In the genomic region with DNA sequence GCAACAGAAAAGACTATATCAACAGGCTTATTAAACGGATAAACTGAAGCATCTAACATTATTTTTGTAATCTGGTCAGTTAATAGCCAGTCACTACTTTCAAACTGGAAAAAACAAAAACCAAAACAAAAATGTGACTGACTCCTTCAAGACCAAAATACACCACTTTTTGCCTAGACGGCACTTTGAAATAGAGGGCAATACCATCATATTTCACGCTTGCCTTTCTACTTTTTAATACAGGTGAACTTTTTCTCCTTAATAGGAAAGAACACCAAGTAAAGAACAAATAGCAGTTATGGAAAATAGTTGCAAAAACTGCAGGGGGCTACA, we compare ENCODE assay signal across 8 cellular contexts. TPM values are rescaled to one million over a fixed set of nuclear protein-coding genes. Genes with fewer than 3 reads are reported as not detected.
DNase-seq lines count a peak whose midpoint lies in the region; FAIRE-seq and TF ChIP-seq lines count a peak whose summit lies in the region.

No MANE protein-coding gene starts in this region.

- H3K9ac ChIP-seq in ES-I3 (ENCODE audit: low read depth, low read length) (peak overlapping the region; percentile 70), endodermal cell (ENCODE audit: extremely low read depth, low read length, poor library complexity, severe bottlenecking) (peak overlapping the region; percentile 79)

- H3K9me3 Mint-ChIP-seq in endodermal cell (no peaks in the 10 kb centered on the region), osteocyte (ENCODE audit: unreplicated experiment) (no peaks in the 10 kb centered on the region)

- H3K4me3 Mint-ChIP-seq in endodermal cell, result peak overlapping the region; percentile 98
- H3K4me3 Mint-ChIP-seq in osteocyte (ENCODE audit: unreplicated experiment), result peak overlapping the region; percentile 91

- peaks cover 8% of the 10 kb centered on the region for H3K36me3 Mint-ChIP-seq in endodermal cell (ENCODE audit: low read depth)
- H3K36me3 Mint-ChIP-seq in osteocyte (ENCODE audit: unreplicated experiment), result peaks cover 4% of the 10 kb centered on the region

- no peak for TF ChIP-seq CTCF in NB4 (IDR thresholded peaks at IDR 0.05; ENCODE audit: low read depth, low read length)
- TF ChIP-seq CTCF in endodermal cell (conservative IDR thresholded peaks at IDR 0.05), result no peak
- no peak for TF ChIP-seq CTCF in osteocyte (IDR thresholded peaks at IDR 0.05)

- H3K9me3 ChIP-seq in ES-I3 (ENCODE audit: control insufficient read depth, insufficient read depth, low read length) (no peaks in the 10 kb centered on the region), endodermal cell (ENCODE audit: control insufficient read depth, low read length) (no peaks in the 10 kb centered on the region)

- peaks cover 17% of the 10 kb centered on the region for H3K4me1 Mint-ChIP-seq in endodermal cell
- H3K4me1 Mint-ChIP-seq in osteocyte (ENCODE audit: unreplicated experiment), result peaks cover 32% of the 10 kb centered on the region

- TF ChIP-seq POLR2A in NB4 (IDR thresholded peaks at IDR 0.05; ENCODE audit: extremely low read depth, insufficient read length) (no peak), GM12891 (IDR thresholded peaks at IDR 0.05; ENCODE audit: low read depth, low read length) (no peak)

- H3K4me1 ChIP-seq in ES-I3 (ENCODE audit: insufficient read depth, low read length), result no peaks in the 10 kb centered on the region
- no peaks in the 10 kb centered on the region for H3K4me1 ChIP-seq in endodermal cell (ENCODE audit: control insufficient read depth, insufficient read depth, low read length)

- no peaks in the 10 kb centered on the region for H3K27me3 ChIP-seq in endodermal cell (ENCODE audit: control insufficient read depth, insufficient read depth, low read length, poor library complexity, severe bottlenecking)

- H3K36me3 ChIP-seq in ES-I3 (ENCODE audit: insufficient read depth, low read length) (peaks cover 3% of the 10 kb centered on the region), endodermal cell (ENCODE audit: control insufficient read depth, insufficient read depth, low read length) (peaks cover 25% of the 10 kb centered on the region)

- FAIRE-seq in GM12891 (lab: Jason Lieb, UNC), result no peak

- WGBS in endodermal cell (ENCODE audit: insufficient coverage in 1 of 2, insufficient read length in 1 of 2), 2 experiments, result 70 to 90% methylated on average over 2 to 3 of the region's 3 CpGs

- H3K27ac ChIP-seq in endodermal cell (ENCODE audit: low read depth, low read length), result peak overlapping the region; percentile 55

- H3K27ac Mint-ChIP-seq in endodermal cell (peak overlapping the region; percentile 98), osteocyte (ENCODE audit: unreplicated experiment) (peak overlapping the region; percentile 96)

- H3K27me3 Mint-ChIP-seq in endodermal cell (ENCODE audit: insufficient read depth), result no peaks in the 10 kb centered on the region
- H3K27me3 Mint-ChIP-seq in osteocyte (ENCODE audit: unreplicated experiment), result no peaks in the 10 kb centered on the region

- DNase-seq in NB4 (ENCODE audit: low read depth) (no peak), endodermal cell (no peak), osteocyte (ENCODE audit: extremely low spot score, unreplicated experiment) (no peak), GM12891 (ENCODE audit: insufficient read length, low spot score) (no peak), GM19238 (ENCODE audit: insufficient read length, low spot score) (no peak), NCI-H69 (lab: John Stamatoyannopoulos, UW) (no peak), cerebellar cortex (ENCODE audit: low spot score) (no peak)

- H3K4me3 ChIP-seq in NB4 (ENCODE audit: low read depth, low read length) (peak overlapping the region; percentile 80), endodermal cell (ENCODE audit: low read length) (peak overlapping the region; percentile 88)

TF ChIP-seq in GM12891, 5 proteins besides CTCF, POLR2A, EP300 and RAD21:
- TF ChIP-seq SPI1 (IDR thresholded peaks at IDR 0.05; ENCODE audit: low read depth, low read length) (no peak), POU2F2 (IDR thresholded peaks at IDR 0.05; ENCODE audit: low read depth, low read length) (no peak), TAF1 (IDR thresholded peaks at IDR 0.05; ENCODE audit: low read depth, low read length) (no peak), PAX5 (IDR thresholded peaks at IDR 0.05; ENCODE audit: insufficient read depth, low read length, severe bottlenecking) (no peak), POLR2AphosphoS5 (IDR thresholded peaks at IDR 0.05; ENCODE audit: low read depth, low read length) (no peak)

RNA-seq across cellular contexts. Expression of a gene that starts 0.6 kb away (rescaled TPM):
- total RNA-seq in endodermal cell (100 to 1,000 TPM; 116 to 130 TPM), osteocyte (35.6 and 37.3 TPM in 2 replicates)
- polyA plus RNA-seq in endodermal cell (2013, experiment 1 of 2), result 111 TPM
- 108 TPM for polyA plus RNA-seq in endodermal cell (2013, experiment 2 of 2)
- 33.3 TPM for polyA plus RNA-seq in GM12891 (2012; ENCODE audit: low read depth, missing spikeins)

RNA-seq across cellular contexts. Expression of a gene that starts 59.7 kb away (rescaled TPM):
- total RNA-seq in endodermal cell (10 to 100 TPM; 12.6 to 12.7 TPM), osteocyte (9.5 and 16.2 TPM in 2 replicates)
- 7.9 TPM for polyA plus RNA-seq in endodermal cell (2013, experiment 1 of 2)
- polyA plus RNA-seq in endodermal cell (2013, experiment 2 of 2), result 7.9 TPM
- 4.7 TPM for polyA plus RNA-seq in GM12891 (2012; ENCODE audit: low read depth, missing spikeins)
